Comparison of ENCODE assay signal across 22 cellular contexts in the genomic region with DNA sequence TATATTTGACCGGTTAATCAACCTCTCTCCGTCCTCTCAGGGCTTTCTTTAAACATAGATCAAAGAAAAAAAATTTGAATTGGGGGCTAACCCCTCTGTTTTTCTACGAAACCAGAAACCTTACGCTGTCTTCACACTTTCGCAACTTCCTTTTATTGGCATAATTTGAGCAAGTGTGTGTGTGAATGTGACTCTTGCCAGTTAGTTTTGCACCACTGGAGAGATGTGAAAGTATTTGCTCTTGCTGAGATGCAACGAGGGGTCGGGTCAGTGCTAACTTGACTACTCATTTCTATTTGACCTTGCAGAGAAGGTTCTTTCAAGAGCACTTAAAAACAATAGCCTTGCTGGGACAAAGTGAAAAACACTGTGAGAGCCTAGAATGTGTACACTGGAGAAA.
DNase-seq lines count a peak whose midpoint lies in the region; ATAC-seq and TF ChIP-seq lines count a peak whose summit lies in the region.
"Had no signal": no experiment of that assay in that cellular context is flagged by ENCODE, and none has a peak within 500 bp of the region (broad histone marks: within the 10 kb centered on the region; RNA-seq: fewer than 3 reads in every experiment).

No MANE protein-coding gene starts in this region.

- peaks cover 7% of the 10 kb centered on the region for H3K27me3 Mint-ChIP-seq in GM23338 (ENCODE audit: insufficient read depth, low read depth, poor library complexity)

- DNase-seq in GF-D8 (lab: John Stamatoyannopoulos, UW) (peak; percentile 47), MV-4-11 (lab: John Stamatoyannopoulos, UW) (peak; percentile 87), SKM-1 treated with dmso at 0.1 percent for 144 hours (lab: John Stamatoyannopoulos, UW; ENCODE audit: unreplicated experiment) (peak; percentile 49), renal cortical epithelial cell (ENCODE audit: low read depth) (peak; percentile 22), right cardiac atrium (no peak), GM23338 (ENCODE audit: low spot score) (no peak), NCI-H345 (lab: John Stamatoyannopoulos, UW) (no peak)
- DNase-seq: activated naive CD8-positive, alpha-beta T cell treated with anti-CD3 and anti-CD28 coated beads, Interleukin-2, amount 10 ng/mL, durations not matched to agents 7 days and 5 days; BE2C; colonic mucosa; HCEC 1CT; mesenchymal stem cell; naive thymus-derived CD8-positive, alpha-beta T cell; NCI-H1417 treated with DMSO at 0.1 percent for 48 hours; NCI-H2171 treated with DMSO at 0.1 percent for 48 hours; NCI-H69; SK-N-SH; stimulated activated CD4-positive, alpha-beta T cell treated with anti-CD3 and anti-CD28 coated beads, Interleukin-1b, Interleukin-23, amount 100 ng/mL, for 48 hours; stimulated activated naive CD4-positive, alpha-beta T cell; tibial artery had no signal

- 64% methylated on average over 7 of the region's 7 CpGs for WGBS in right cardiac atrium

- H3K4me3 Mint-ChIP-seq in GM23338, result no peak overlapping the region
- H3K4me3 Mint-ChIP-seq: activated naive CD8-positive, alpha-beta T cell treated with anti-CD3 and anti-CD28 coated beads, Interleukin-2, amount 10 ng/mL, durations not matched to agents 7 days and 5 days; activated T-helper 1 cell treated with anti-CD3 and anti-CD28 coated beads, Interleukin-12 subunit alpha, Interleukin-12 subunit beta, Interleukin-2, Interleukin-4 antibody, amounts not matched to agents 30 ng/mL and 10 ng/mL and 1 ng/mL, durations not matched to agents 14 hours and 24 hours and 36 hours had no signal

- peaks cover 13% of the 10 kb centered on the region for H3K4me1 Mint-ChIP-seq in GM23338

- H3K36me3 Mint-ChIP-seq in GM23338 (ENCODE audit: low read depth), result no peaks in the 10 kb centered on the region
- H3K36me3 Mint-ChIP-seq: naive thymus-derived CD8-positive, alpha-beta T cell had no signal

- no peaks in the 10 kb centered on the region for H3F3A ChIP-seq in GM23338 (replicated peaks; ENCODE audit: low read depth)

- no peaks in the 10 kb centered on the region for H3K9me3 ChIP-seq in right cardiac atrium (ENCODE audit: control insufficient read depth, low read length)
- H3K9me3 ChIP-seq: BE2C, colonic mucosa, SK-N-SH, tibial artery had no signal

- H3K4me2 ChIP-seq in GM23338, result no peak overlapping the region
- H3K4me2 ChIP-seq: SK-N-SH had no signal

- no peak overlapping the region for H3K27ac ChIP-seq in right cardiac atrium (ENCODE audit: low read length)
- H3K27ac ChIP-seq in GM23338 (ENCODE audit: low read depth), result no peak overlapping the region
- H3K27ac ChIP-seq: colonic mucosa, tibial artery had no signal

- no peak overlapping the region for H3K27ac Mint-ChIP-seq in GM23338
- H3K27ac Mint-ChIP-seq: activated naive CD8-positive, alpha-beta T cell treated with anti-CD3 and anti-CD28 coated beads, Interleukin-2, amount 10 ng/mL, durations not matched to agents 7 days and 5 days; activated T-helper 1 cell treated with anti-CD3 and anti-CD28 coated beads, Interleukin-12 subunit alpha, Interleukin-12 subunit beta, Interleukin-2, Interleukin-4 antibody, amounts not matched to agents 30 ng/mL and 10 ng/mL and 1 ng/mL, durations not matched to agents 14 hours and 24 hours and 36 hours had no signal

- H3K4me1 ChIP-seq in right cardiac atrium (ENCODE audit: control insufficient read depth, insufficient read depth, low read length) (no peaks in the 10 kb centered on the region), GM23338 (ENCODE audit: insufficient read depth) (no peaks in the 10 kb centered on the region; the same call in 1 of the 2 replicates)

- H4K20me1 ChIP-seq in GM23338 (replicated peaks; ENCODE audit: insufficient read depth), result no peaks in the 10 kb centered on the region; the same call in 1 of the 2 replicates

- no peaks in the 10 kb centered on the region for H3K79me2 ChIP-seq in GM23338 (replicated peaks; ENCODE audit: insufficient read depth)

- H3K9me2 ChIP-seq in GM23338 (ENCODE audit: insufficient read depth), result no peaks in the 10 kb centered on the region
- H3K9me2 ChIP-seq: SK-N-SH had no signal

- no peaks in the 10 kb centered on the region for H3K27me3 ChIP-seq in right cardiac atrium (ENCODE audit: control insufficient read depth, insufficient read depth)
- H3K27me3 ChIP-seq in GM23338 (ENCODE audit: insufficient read depth), result peaks cover 15% of the 10 kb centered on the region; the same call in 1 of the 2 replicates
- H3K27me3 ChIP-seq: BE2C, colonic mucosa had no signal

- intact Hi-C loops in right cardiac atrium (cut with DNase I), result no loop called here

- H3K9me3 Mint-ChIP-seq in GM23338, result no peaks in the 10 kb centered on the region
- H3K9me3 Mint-ChIP-seq: activated naive CD8-positive, alpha-beta T cell treated with anti-CD3 and anti-CD28 coated beads, Interleukin-2, amount 10 ng/mL, durations not matched to agents 7 days and 5 days; activated T-helper 1 cell treated with anti-CD3 and anti-CD28 coated beads, Interleukin-12 subunit alpha, Interleukin-12 subunit beta, Interleukin-2, Interleukin-4 antibody, amounts not matched to agents 30 ng/mL and 10 ng/mL and 1 ng/mL, durations not matched to agents 14 hours and 24 hours and 36 hours; naive thymus-derived CD8-positive, alpha-beta T cell had no signal

- ATAC-seq in right cardiac atrium, result no peak
- ATAC-seq in GM23338, result no peak
- ATAC-seq: activated CD4-positive, CD25-positive, alpha-beta regulatory T cell treated with anti-CD3 and anti-CD28 coated beads, Interleukin-2, amount 50 U/mL, for 24 hours; naive thymus-derived CD8-positive, alpha-beta T cell had no signal

- no peak for TF ChIP-seq CTCF in GM23338 (conservative IDR thresholded peaks at IDR 0.05; ENCODE audit: low read depth in 2 of 2)

- no peaks in the 10 kb centered on the region for H3K36me3 ChIP-seq in GM23338 (ENCODE audit: insufficient read depth)
- H3K36me3 ChIP-seq: BE2C, colonic mucosa, tibial artery had no signal

- no peak overlapping the region for H2AFZ ChIP-seq in GM23338

- no peak overlapping the region for H3K4me3 ChIP-seq in right cardiac atrium (ENCODE audit: low read length)
- no peak overlapping the region for H3K4me3 ChIP-seq in GM23338
- H3K4me3 ChIP-seq: colonic mucosa, tibial artery had no signal

TF ChIP-seq in GM23338, 12 proteins besides CTCF, POLR2A, EP300 and RAD21 (continues in another document):
- TF ChIP-seq POLR2AphosphoS5 (IDR thresholded peaks at IDR 0.05; ENCODE audit: low read depth) (no peak), EZH2phosphoT487 (IDR thresholded peaks at IDR 0.05; ENCODE audit: unreplicated experiment) (no peak), NANOG (IDR thresholded peaks at IDR 0.05; ENCODE audit: borderline replicate concordance) (no peak), ZNF462 (CRISPR knock-in tag; IDR thresholded peaks at IDR 0.05) (no peak), EZH2 (IDR thresholded peaks at IDR 0.05; ENCODE audit: low read depth, unreplicated experiment) (no peak)

Comparison
In these comparisons a context has a peak if more than half of its experiments do, and no peak if none do; other contexts are left out.
1. DNase-seq: peak in GF-D8 (single experiment), MV-4-11 (single experiment), SKM-1 treated with dmso at 0.1 percent for 144 hours (single experiment) and renal cortical epithelial cell (single experiment); none in right cardiac atrium (0 of 3), GM23338 (single experiment) and NCI-H345 (single experiment).